Comparison of ENCODE assay signal across 8 cellular contexts in genomic region chr18:35971661-35972196, GRCh38.
DNase-seq lines count a peak whose midpoint lies in the region; ATAC-seq and TF ChIP-seq lines count a peak whose summit lies in the region.

No MANE protein-coding gene starts in this region.

- H3K27me3 ChIP-seq in esophagus (ENCODE audit: control insufficient read depth in 1 of 2, insufficient read depth in 2 of 2, low read length in 2 of 2) = no peaks in the 10 kb centered on the region

- H3K4me3 Mint-ChIP-seq in nephron progenitor cell = peak overlapping the region; percentile 97

- H3K4me1 Mint-ChIP-seq in nephron progenitor cell = peaks cover 23% of the 10 kb centered on the region

- H3K4me3 ChIP-seq in esophagus (ENCODE audit: low read depth in 1 of 2, low read length in 2 of 2) = peak overlapping the region; percentile 69 to 98

- WGBS in esophagus, 2 donors = 16 to 20% methylated on average over 15 of the region's 15 CpGs

- ATAC-seq in GM18520 (IDR thresholded peaks at IDR 0.05; ENCODE audit: unreplicated experiment) = peak; percentile 3
- ATAC-seq in HG03066 (IDR thresholded peaks at IDR 0.05; ENCODE audit: low read depth, unreplicated experiment) = peak; percentile 7

- H3K27ac Mint-ChIP-seq in nephron progenitor cell = peak overlapping the region; percentile 85

- no peak for TF ChIP-seq CTCF in nephron progenitor cell (IDR thresholded peaks at IDR 0.05)

- DNase-seq in AML-193 (lab: John Stamatoyannopoulos, UW) (peak; percentile 46 to 51), SK-N-DZ (ENCODE audit: low spot score) (peak; percentile 45), nephron progenitor cell (no peak), activated gamma-delta T cell treated with Interleukin-2 at 50 U/mL for 16 hours (no peak)
- DNase-seq in stimulated activated CD4-positive, alpha-beta T cell treated with anti-CD3 and anti-CD28 coated beads, Interleukin-15, amount 100 ng/mL, for 24 hours = no peak

- peaks cover 0 to 2% of the 10 kb centered on the region in 2 donors for H3K4me1 ChIP-seq in esophagus (ENCODE audit: control insufficient read depth in 2 of 2, insufficient read depth in 2 of 2, low read length in 1 of 2)

- H3K9me3 ChIP-seq in esophagus (ENCODE audit: control insufficient read depth in 2 of 2, insufficient read depth in 1 of 2, low read depth in 1 of 2, low read length in 1 of 2) = peaks cover 0 to under 1% of the 10 kb centered on the region in 2 donors

- H3K27me3 Mint-ChIP-seq in nephron progenitor cell (ENCODE audit: low read depth, poor library complexity) = peaks cover 3% of the 10 kb centered on the region

- no peaks in the 10 kb centered on the region for H3K36me3 ChIP-seq in esophagus (ENCODE audit: control insufficient read depth in 2 of 2, insufficient read depth in 2 of 2, low read length in 1 of 2)

- peaks cover 26% of the 10 kb centered on the region for H3K36me3 Mint-ChIP-seq in nephron progenitor cell (ENCODE audit: low read depth)

- H3K9me3 Mint-ChIP-seq in nephron progenitor cell = peaks cover 5% of the 10 kb centered on the region

- H3K27ac ChIP-seq in esophagus (ENCODE audit: low read depth in 2 of 2, low read length in 1 of 2) = peak overlapping the region; percentile 96 to 98

Comparison
In these comparisons a context has a peak if more than half of its experiments do, and no peak if none do; other contexts are left out.
1. DNase-seq: peak in AML-193 (2 of 2) and SK-N-DZ (single experiment); none in nephron progenitor cell (single experiment), activated gamma-delta T cell treated with Interleukin-2 at 50 U/mL for 16 hours (single experiment) and stimulated activated CD4-positive, alpha-beta T cell treated with anti-CD3 and anti-CD28 coated beads, Interleukin-15, amount 100 ng/mL, for 24 hours (single experiment).